ENCODE assay signal across 8 cellular contexts in the genomic region with DNA sequence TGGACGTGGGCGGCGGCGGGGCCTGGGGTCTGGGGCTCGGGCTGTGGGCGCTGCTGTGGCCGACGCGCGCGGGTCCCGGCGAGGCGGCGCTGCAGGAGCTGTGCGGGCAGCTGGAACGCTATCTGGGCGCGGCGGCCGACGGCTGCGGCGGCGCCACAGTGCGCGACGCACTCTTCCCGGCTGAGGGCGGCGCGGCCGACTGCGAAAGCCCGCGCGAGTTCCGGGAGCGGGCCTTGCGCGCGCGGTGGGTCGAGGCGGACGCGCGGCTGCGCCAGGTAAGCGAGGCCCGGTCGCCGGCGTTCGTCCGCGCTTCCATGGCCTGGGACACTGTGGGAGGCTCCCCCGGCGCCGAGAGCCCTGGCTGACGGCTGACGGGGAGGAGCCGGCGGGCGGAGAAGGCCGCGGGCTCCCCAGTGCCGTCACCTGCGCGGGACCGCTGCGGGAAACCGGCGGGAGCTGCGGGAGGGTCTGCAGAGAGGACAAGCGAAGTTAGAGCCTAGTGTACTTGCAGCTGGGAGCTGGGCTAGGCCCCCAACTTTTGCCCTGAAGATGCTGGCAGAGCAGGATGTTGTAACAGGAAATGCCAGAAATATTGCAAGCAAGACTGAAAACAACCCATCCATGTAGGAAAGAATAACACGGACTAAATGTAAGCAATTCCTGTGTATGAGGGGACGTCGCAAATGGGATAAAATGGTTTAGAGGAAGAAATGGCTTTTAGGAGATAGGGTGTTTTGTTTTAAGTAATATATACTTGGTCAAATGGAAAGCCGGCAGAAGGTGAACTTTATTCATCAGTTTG. TPM values are rescaled to one million over a fixed set of nuclear protein-coding genes. Genes with fewer than 3 reads are reported as not detected.
DNase-seq lines count a peak whose midpoint lies in the region; ATAC-seq and TF ChIP-seq lines count a peak whose summit lies in the region.

No MANE protein-coding gene starts in this region.

- H3K36me3 ChIP-seq in fibroblast of lung (ENCODE audit: control insufficient read depth, insufficient read depth, low read length) = peaks cover 1% of the 10 kb centered on the region
- H3K36me3 ChIP-seq in neural progenitor cell = no peaks in the 10 kb centered on the region

- H3K4me1 Mint-ChIP-seq in neural progenitor cell = peaks cover 25% of the 10 kb centered on the region

- POLR2A ChIA-PET in GM10248 (lab: Yijun Ruan, JAX) = interaction anchor here (0.6 to 1.3 kb wide), 2 partner anchors 22 to 53 kb away, joined by 3 to 7 read pairs; no protein-coding TSS in a partner anchor

- H3K9ac ChIP-seq in fibroblast of lung (ENCODE audit: insufficient read depth, low read length) (peak overlapping the region; percentile 96), neural progenitor cell (peak overlapping the region; percentile 1)

- peak overlapping the region; percentile 5 for H3K27ac Mint-ChIP-seq in neural progenitor cell

- peaks cover 21% of the 10 kb centered on the region for H3F3A ChIP-seq in neural progenitor cell (ENCODE audit: low read depth)

- H3K4me1 ChIP-seq in fibroblast of lung (ENCODE audit: control insufficient read depth, extremely low read depth, insufficient read depth, low read length) (no peaks in the 10 kb centered on the region), neural progenitor cell (peaks cover 11% of the 10 kb centered on the region)

- peaks cover 6% of the 10 kb centered on the region for H3K27me3 Mint-ChIP-seq in neural progenitor cell (ENCODE audit: insufficient read depth, low read depth)

- no peaks in the 10 kb centered on the region for H3K9me3 ChIP-seq in fibroblast of lung (ENCODE audit: control insufficient read depth, insufficient read depth, low read depth, low read length)
- H3K9me3 ChIP-seq in neural progenitor cell (ENCODE audit: low read depth) = no peaks in the 10 kb centered on the region

- no peaks in the 10 kb centered on the region for H4K20me1 ChIP-seq in fibroblast of lung (ENCODE audit: control insufficient read depth, extremely low read depth, insufficient read depth, low read length)
- peaks cover 13% of the 10 kb centered on the region for H4K20me1 ChIP-seq in neural progenitor cell (ENCODE audit: low read depth)

- peaks cover 10% of the 10 kb centered on the region for H3K36me3 Mint-ChIP-seq in neural progenitor cell

- TF ChIP-seq CTCF in fibroblast of lung (conservative IDR thresholded peaks at IDR 0.05 in 1 of 2, IDR thresholded peaks at IDR 0.05 in 1 of 2; ENCODE audit: low read depth in 1 of 2, low read length in 2 of 2) = no peak
- no peak for TF ChIP-seq CTCF in neural progenitor cell (IDR thresholded peaks at IDR 0.05)
- TF ChIP-seq CTCF in GM10248 (IDR thresholded peaks at IDR 0.05; ENCODE audit: control extremely low read depth, extremely low read depth, low read depth, missing control alignments) = no peak

- H3K79me2 ChIP-seq in fibroblast of lung (ENCODE audit: control insufficient read depth, insufficient read depth, low read length) (peaks cover 39% of the 10 kb centered on the region), neural progenitor cell (ENCODE audit: low read depth) (peaks cover 12% of the 10 kb centered on the region)

- DNase-seq in NCI-H345 (lab: John Stamatoyannopoulos, UW) (peak; percentile 41), NCI-H345 treated with DMSO at 0.1 percent for 48 hours (lab: John Stamatoyannopoulos, UW; ENCODE audit: unreplicated experiment) (no peak), NCI-H2171 treated with DMSO at 0.1 percent for 48 hours (lab: John Stamatoyannopoulos, UW) (peak; percentile 44), fibroblast of lung (ENCODE audit: low read depth in 2 of 2) (peak; percentile 55 to 69), neural progenitor cell (ENCODE audit: low spot score) (peak; percentile 71), GM10248 (ENCODE audit: extremely low spot score) (no peak)
- DNase-seq in activated T-cell treated with anti-CD3 and anti-CD28 coated beads, Interleukin-2, amount 50 U/mL, for 1 hour = peak; percentile 59

- peak overlapping the region; percentile 91 for H3K4me3 Mint-ChIP-seq in neural progenitor cell

- H3K4me3 ChIP-seq in fibroblast of lung (replicated peaks in 1 of 4; ENCODE audit: control extremely low read depth in 1 of 4, insufficient read depth in 1 of 4, low read depth in 3 of 4, low read length in 4 of 4) (peak overlapping the region; percentile 88 to 98 (median 91)), neural progenitor cell (peak overlapping the region; percentile 87)

- ATAC-seq in HG02571 (IDR thresholded peaks at IDR 0.05; ENCODE audit: unreplicated experiment) = peak; percentile 22

- H3K27ac ChIP-seq in fibroblast of lung (ENCODE audit: insufficient read depth, low read length) (peak overlapping the region; percentile 93), neural progenitor cell (peak overlapping the region; percentile 70)

- H2AFZ ChIP-seq in fibroblast of lung (ENCODE audit: low read length) = peak overlapping the region; percentile 54
- peak overlapping the region; percentile 97 for H2AFZ ChIP-seq in neural progenitor cell (replicated peaks)

- H3K27me3 ChIP-seq in fibroblast of lung (ENCODE audit: control insufficient read depth, insufficient read depth, low read length) = no peaks in the 10 kb centered on the region
- peaks cover 17% of the 10 kb centered on the region for H3K27me3 ChIP-seq in neural progenitor cell

- CTCF ChIA-PET in GM10248 (lab: Yijun Ruan, JAX) = interaction anchor here (0.7 to 2.1 kb wide), 4 partner anchors 8 to 35 kb away, joined by 3 to 4 read pairs (median 3); no protein-coding TSS in a partner anchor

- peak overlapping the region; percentile 69 for H3K4me2 ChIP-seq in fibroblast of lung (ENCODE audit: extremely low read depth, insufficient read depth, low read length)
- peak overlapping the region; percentile 77 for H3K4me2 ChIP-seq in neural progenitor cell

- H3K9me3 Mint-ChIP-seq in neural progenitor cell = no peaks in the 10 kb centered on the region

RNA-seq across cellular contexts. Expression of a gene that starts 0.8 kb away (rescaled TPM):
- total RNA-seq in fibroblast of lung = 4.9 and 5.6 TPM in 2 replicates
- polyA plus RNA-seq in fibroblast of lung = 5.3 TPM in 2 replicates
- 3.6 and 4.1 TPM in 2 replicates for polyA plus RNA-seq in fibroblast of lung (2012)
- 1.5 and 5.4 TPM in 2 replicates for polyA minus RNA-seq in fibroblast of lung (ENCODE audit: low replicate concordance)
- 1.9 and 3.1 TPM in 2 replicates for total RNA-seq in neural progenitor cell (ENCODE audit: low replicate concordance)

RNA-seq across cellular contexts. Expression of a gene that starts 4.4 kb away (rescaled TPM):
- total RNA-seq in fibroblast of lung (not detected in 2 replicates), neural progenitor cell (ENCODE audit: low replicate concordance) (not detected in 2 replicates)
- polyA plus RNA-seq in fibroblast of lung = not detected in 2 replicates
- 0.02 TPM in 1 of 2 replicates, not detected in the other for polyA plus RNA-seq in fibroblast of lung (2012)
- not detected in 2 replicates for polyA minus RNA-seq in fibroblast of lung (ENCODE audit: low replicate concordance)

Comparison
In these comparisons a context has a peak if more than half of its experiments do, and no peak if none do; other contexts are left out.
1. DNase-seq: peak in NCI-H345 (single experiment), NCI-H2171 treated with DMSO at 0.1 percent for 48 hours (single experiment), activated T-cell treated with anti-CD3 and anti-CD28 coated beads, Interleukin-2, amount 50 U/mL, for 1 hour (single experiment), fibroblast of lung (2 of 2) and neural progenitor cell (single experiment); none in NCI-H345 treated with DMSO at 0.1 percent for 48 hours (single experiment) and GM10248 (single experiment).